1 cellular context compared by ENCODE assay signal in genomic region chr16:81765111-81765919, GRCh38.
TF ChIP-seq lines count a peak whose summit lies in the region.

No MANE protein-coding gene starts in this region.

TF ChIP-seq in HepG2, 621 proteins besides CTCF, POLR2A, EP300 and RAD21 (continued from another document and continues in another):
- TF ChIP-seq ZBTB10 (CRISPR knock-in tag; IDR thresholded peaks at IDR 0.05; ENCODE audit: borderline replicate concordance): no peak
- TF ChIP-seq, protein P1, sequence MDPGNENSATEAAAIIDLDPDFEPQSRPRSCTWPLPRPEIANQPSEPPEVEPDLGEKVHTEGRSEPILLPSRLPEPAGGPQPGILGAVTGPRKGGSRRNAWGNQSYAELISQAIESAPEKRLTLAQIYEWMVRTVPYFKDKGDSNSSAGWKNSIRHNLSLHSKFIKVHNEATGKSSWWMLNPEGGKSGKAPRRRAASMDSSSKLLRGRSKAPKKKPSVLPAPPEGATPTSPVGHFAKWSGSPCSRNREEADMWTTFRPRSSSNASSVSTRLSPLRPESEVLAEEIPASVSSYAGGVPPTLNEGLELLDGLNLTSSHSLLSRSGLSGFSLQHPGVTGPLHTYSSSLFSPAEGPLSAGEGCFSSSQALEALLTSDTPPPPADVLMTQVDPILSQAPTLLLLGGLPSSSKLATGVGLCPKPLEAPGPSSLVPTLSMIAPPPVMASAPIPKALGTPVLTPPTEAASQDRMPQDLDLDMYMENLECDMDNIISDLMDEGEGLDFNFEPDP (CRISPR knock-in tag; conservative IDR thresholded peaks at IDR 0.05): no peak
- TF ChIP-seq ZNF530 (CRISPR knock-in tag; IDR thresholded peaks at IDR 0.05; ENCODE audit: low read depth): no peak
- TF ChIP-seq CBX2 (IDR thresholded peaks at IDR 0.05; ENCODE audit: low read depth, low read length): no peak
- TF ChIP-seq CBX2 (CRISPR knock-in tag; IDR thresholded peaks at IDR 0.05; ENCODE audit: low read depth): peak; percentile 65; the same call in 1 of the 2 replicates
- no peak for TF ChIP-seq ZFX (CRISPR knock-in tag; IDR thresholded peaks at IDR 0.05; ENCODE audit: low read depth)
- TF ChIP-seq HOXA9 (CRISPR knock-in tag; IDR thresholded peaks at IDR 0.05; ENCODE audit: borderline replicate concordance): no peak
- TF ChIP-seq ZNF775 (CRISPR knock-in tag; IDR thresholded peaks at IDR 0.05; ENCODE audit: borderline replicate concordance): no peak
- TF ChIP-seq ZNF678 (CRISPR knock-in tag; IDR thresholded peaks at IDR 0.05): no peak
- no peak for TF ChIP-seq GATA4 (IDR thresholded peaks at IDR 0.05; ENCODE audit: borderline replicate concordance, low read depth)
- TF ChIP-seq PHB2 (IDR thresholded peaks at IDR 0.05; ENCODE audit: partially characterized antibody): peak; percentile 86
- TF ChIP-seq ZNF513 (CRISPR knock-in tag; conservative IDR thresholded peaks at IDR 0.05): no peak
- TF ChIP-seq NCOA5 (CRISPR knock-in tag; IDR thresholded peaks at IDR 0.05): no peak
- TF ChIP-seq ZSCAN31 (CRISPR knock-in tag; IDR thresholded peaks at IDR 0.05; ENCODE audit: low read depth): no peak
- TF ChIP-seq LCORL (IDR thresholded peaks at IDR 0.05): peak; percentile 28; the same call in 1 of the 2 replicates
- TF ChIP-seq LCORL (CRISPR knock-in tag; IDR thresholded peaks at IDR 0.05): no peak
- TF ChIP-seq, protein P2, sequence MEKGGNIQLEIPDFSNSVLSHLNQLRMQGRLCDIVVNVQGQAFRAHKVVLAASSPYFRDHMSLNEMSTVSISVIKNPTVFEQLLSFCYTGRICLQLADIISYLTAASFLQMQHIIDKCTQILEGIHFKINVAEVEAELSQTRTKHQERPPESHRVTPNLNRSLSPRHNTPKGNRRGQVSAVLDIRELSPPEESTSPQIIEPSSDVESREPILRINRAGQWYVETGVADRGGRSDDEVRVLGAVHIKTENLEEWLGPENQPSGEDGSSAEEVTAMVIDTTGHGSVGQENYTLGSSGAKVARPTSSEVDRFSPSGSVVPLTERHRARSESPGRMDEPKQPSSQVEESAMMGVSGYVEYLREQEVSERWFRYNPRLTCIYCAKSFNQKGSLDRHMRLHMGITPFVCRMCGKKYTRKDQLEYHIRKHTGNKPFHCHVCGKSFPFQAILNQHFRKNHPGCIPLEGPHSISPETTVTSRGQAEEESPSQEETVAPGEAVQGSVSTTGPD (CRISPR knock-in tag; IDR thresholded peaks at IDR 0.05): no peak
- peak; percentile 64; the same call in 1 of the 2 replicates for TF ChIP-seq ZNF563 (CRISPR knock-in tag; IDR thresholded peaks at IDR 0.05)
- no peak for TF ChIP-seq ZBTB1 (CRISPR knock-in tag; IDR thresholded peaks at IDR 0.05; ENCODE audit: borderline replicate concordance)
- TF ChIP-seq ZNF101 (CRISPR knock-in tag; IDR thresholded peaks at IDR 0.05; ENCODE audit: borderline replicate concordance, low read depth): no peak
- TF ChIP-seq, protein P3, sequence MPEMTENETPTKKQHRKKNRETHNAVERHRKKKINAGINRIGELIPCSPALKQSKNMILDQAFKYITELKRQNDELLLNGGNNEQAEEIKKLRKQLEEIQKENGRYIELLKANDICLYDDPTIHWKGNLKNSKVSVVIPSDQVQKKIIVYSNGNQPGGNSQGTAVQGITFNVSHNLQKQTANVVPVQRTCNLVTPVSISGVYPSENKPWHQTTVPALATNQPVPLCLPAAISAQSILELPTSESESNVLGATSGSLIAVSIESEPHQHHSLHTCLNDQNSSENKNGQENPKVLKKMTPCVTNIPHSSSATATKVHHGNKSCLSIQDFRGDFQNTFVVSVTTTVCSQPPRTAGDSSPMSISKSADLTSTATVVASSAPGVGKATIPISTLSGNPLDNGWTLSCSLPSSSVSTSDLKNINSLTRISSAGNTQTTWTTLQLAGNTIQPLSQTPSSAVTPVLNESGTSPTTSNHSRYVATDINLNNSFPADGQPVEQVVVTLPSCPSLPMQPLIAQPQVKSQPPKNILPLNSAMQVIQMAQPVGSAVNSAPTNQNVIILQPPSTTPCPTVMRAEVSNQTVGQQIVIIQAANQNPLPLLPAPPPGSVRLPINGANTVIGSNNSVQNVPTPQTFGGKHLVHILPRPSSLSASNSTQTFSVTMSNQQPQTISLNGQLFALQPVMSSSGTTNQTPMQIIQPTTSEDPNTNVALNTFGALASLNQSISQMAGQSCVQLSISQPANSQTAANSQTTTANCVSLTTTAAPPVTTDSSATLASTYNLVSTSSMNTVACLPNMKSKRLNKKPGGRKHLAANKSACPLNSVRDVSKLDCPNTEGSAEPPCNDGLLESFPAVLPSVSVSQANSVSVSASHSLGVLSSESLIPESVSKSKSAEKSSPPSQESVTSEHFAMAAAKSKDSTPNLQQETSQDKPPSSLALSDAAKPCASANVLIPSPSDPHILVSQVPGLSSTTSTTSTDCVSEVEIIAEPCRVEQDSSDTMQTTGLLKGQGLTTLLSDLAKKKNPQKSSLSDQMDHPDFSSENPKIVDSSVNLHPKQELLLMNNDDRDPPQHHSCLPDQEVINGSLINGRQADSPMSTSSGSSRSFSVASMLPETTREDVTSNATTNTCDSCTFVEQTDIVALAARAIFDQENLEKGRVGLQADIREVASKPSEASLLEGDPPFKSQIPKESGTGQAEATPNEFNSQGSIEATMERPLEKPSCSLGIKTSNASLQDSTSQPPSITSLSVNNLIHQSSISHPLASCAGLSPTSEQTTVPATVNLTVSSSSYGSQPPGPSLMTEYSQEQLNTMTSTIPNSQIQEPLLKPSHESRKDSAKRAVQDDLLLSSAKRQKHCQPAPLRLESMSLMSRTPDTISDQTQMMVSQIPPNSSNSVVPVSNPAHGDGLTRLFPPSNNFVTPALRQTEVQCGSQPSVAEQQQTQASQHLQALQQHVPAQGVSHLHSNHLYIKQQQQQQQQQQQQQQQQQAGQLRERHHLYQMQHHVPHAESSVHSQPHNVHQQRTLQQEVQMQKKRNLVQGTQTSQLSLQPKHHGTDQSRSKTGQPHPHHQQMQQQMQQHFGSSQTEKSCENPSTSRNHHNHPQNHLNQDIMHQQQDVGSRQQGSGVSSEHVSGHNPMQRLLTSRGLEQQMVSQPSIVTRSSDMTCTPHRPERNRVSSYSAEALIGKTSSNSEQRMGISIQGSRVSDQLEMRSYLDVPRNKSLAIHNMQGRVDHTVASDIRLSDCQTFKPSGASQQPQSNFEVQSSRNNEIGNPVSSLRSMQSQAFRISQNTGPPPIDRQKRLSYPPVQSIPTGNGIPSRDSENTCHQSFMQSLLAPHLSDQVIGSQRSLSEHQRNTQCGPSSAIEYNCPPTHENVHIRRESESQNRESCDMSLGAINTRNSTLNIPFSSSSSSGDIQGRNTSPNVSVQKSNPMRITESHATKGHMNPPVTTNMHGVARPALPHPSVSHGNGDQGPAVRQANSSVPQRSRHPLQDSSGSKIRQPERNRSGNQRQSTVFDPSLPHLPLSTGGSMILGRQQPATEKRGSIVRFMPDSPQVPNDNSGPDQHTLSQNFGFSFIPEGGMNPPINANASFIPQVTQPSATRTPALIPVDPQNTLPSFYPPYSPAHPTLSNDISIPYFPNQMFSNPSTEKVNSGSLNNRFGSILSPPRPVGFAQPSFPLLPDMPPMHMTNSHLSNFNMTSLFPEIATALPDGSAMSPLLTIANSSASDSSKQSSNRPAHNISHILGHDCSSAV (CRISPR knock-in tag; IDR thresholded peaks at IDR 0.05; ENCODE audit: borderline replicate concordance): no peak
- TF ChIP-seq ZMYM3 (CRISPR knock-in tag; IDR thresholded peaks at IDR 0.05): 0 out of 2 replicates have a peak, but pooled peaks have one; percentile 13
- TF ChIP-seq EED (CRISPR knock-in tag; IDR thresholded peaks at IDR 0.05): 0 out of 2 replicates have a peak, but pooled peaks have one; percentile 36
- no peak for TF ChIP-seq ZNF253 (CRISPR knock-in tag; IDR thresholded peaks at IDR 0.05; ENCODE audit: borderline replicate concordance)
- TF ChIP-seq CBX5 (CRISPR knock-in tag; IDR thresholded peaks at IDR 0.05; ENCODE audit: borderline replicate concordance): no peak
- TF ChIP-seq ZNF124 (CRISPR knock-in tag; IDR thresholded peaks at IDR 0.05): no peak
- TF ChIP-seq ZNF333 (CRISPR knock-in tag; IDR thresholded peaks at IDR 0.05; ENCODE audit: borderline replicate concordance): no peak
- TF ChIP-seq ZBTB46 (CRISPR knock-in tag; IDR thresholded peaks at IDR 0.05; ENCODE audit: borderline replicate concordance): no peak
- peak; percentile 77 for TF ChIP-seq ZNF407 (CRISPR knock-in tag; IDR thresholded peaks at IDR 0.05; ENCODE audit: not compliant biosample characterization)
- no peak for TF ChIP-seq ZFP37 (CRISPR knock-in tag; IDR thresholded peaks at IDR 0.05; ENCODE audit: borderline replicate concordance)
- TF ChIP-seq ZNF720 (CRISPR knock-in tag; IDR thresholded peaks at IDR 0.05): no peak
